In the genomic region with DNA sequence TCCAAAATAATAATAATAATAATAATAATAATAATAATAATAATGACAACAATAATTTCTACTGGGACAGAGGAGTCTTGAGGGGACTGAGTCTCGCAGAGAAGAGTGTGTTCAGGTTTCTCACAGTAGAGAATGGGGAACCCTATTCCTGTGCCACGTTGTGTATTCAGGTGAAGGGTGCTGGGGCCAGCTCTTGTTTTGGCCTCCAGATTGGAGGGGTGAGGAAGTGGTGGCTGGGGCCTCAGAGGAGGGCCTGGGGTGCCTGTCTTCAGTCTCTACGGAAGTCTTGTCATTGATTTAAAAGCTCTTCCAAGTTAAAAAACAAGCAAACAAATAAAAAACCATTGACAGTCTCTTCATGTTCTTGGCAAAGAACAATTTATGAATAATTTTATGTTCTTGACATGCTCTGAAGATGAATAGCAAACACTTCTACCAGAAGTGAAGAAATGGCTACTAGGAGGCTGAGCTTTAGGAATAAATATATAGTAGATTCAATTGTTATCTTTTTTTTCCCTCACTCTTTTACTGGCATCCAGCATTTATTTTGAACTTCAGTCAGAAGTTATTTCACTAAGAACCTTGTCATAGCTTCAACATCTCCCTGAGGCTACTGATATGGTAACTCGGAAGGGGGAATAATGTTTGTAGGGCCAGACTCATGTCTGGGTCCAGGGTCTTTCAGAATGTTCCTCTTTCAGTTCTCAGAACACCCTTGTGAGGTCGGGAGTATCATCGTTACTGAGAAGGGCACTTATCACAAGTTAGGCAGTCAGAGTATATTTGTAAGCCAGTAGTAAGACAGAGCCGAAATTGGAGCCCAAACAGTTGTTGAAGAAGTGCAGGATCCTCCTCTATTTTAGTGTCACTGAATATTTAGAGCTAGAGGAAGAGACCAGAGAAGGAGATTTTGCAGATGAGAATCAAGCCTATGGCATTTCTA, we compare ENCODE assay signal across 1 cellular context.
TF ChIP-seq lines count a peak whose summit lies in the region.

No MANE protein-coding gene starts in this region.

TF ChIP-seq in GM23338, 12 proteins besides CTCF, POLR2A, EP300 and RAD21 (continued from another document):
- TF ChIP-seq, protein P1, sequence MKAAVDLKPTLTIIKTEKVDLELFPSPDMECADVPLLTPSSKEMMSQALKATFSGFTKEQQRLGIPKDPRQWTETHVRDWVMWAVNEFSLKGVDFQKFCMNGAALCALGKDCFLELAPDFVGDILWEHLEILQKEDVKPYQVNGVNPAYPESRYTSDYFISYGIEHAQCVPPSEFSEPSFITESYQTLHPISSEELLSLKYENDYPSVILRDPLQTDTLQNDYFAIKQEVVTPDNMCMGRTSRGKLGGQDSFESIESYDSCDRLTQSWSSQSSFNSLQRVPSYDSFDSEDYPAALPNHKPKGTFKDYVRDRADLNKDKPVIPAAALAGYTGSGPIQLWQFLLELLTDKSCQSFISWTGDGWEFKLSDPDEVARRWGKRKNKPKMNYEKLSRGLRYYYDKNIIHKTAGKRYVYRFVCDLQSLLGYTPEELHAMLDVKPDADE (IDR thresholded peaks at IDR 0.05) = no peak
- TF ChIP-seq, protein P2, sequence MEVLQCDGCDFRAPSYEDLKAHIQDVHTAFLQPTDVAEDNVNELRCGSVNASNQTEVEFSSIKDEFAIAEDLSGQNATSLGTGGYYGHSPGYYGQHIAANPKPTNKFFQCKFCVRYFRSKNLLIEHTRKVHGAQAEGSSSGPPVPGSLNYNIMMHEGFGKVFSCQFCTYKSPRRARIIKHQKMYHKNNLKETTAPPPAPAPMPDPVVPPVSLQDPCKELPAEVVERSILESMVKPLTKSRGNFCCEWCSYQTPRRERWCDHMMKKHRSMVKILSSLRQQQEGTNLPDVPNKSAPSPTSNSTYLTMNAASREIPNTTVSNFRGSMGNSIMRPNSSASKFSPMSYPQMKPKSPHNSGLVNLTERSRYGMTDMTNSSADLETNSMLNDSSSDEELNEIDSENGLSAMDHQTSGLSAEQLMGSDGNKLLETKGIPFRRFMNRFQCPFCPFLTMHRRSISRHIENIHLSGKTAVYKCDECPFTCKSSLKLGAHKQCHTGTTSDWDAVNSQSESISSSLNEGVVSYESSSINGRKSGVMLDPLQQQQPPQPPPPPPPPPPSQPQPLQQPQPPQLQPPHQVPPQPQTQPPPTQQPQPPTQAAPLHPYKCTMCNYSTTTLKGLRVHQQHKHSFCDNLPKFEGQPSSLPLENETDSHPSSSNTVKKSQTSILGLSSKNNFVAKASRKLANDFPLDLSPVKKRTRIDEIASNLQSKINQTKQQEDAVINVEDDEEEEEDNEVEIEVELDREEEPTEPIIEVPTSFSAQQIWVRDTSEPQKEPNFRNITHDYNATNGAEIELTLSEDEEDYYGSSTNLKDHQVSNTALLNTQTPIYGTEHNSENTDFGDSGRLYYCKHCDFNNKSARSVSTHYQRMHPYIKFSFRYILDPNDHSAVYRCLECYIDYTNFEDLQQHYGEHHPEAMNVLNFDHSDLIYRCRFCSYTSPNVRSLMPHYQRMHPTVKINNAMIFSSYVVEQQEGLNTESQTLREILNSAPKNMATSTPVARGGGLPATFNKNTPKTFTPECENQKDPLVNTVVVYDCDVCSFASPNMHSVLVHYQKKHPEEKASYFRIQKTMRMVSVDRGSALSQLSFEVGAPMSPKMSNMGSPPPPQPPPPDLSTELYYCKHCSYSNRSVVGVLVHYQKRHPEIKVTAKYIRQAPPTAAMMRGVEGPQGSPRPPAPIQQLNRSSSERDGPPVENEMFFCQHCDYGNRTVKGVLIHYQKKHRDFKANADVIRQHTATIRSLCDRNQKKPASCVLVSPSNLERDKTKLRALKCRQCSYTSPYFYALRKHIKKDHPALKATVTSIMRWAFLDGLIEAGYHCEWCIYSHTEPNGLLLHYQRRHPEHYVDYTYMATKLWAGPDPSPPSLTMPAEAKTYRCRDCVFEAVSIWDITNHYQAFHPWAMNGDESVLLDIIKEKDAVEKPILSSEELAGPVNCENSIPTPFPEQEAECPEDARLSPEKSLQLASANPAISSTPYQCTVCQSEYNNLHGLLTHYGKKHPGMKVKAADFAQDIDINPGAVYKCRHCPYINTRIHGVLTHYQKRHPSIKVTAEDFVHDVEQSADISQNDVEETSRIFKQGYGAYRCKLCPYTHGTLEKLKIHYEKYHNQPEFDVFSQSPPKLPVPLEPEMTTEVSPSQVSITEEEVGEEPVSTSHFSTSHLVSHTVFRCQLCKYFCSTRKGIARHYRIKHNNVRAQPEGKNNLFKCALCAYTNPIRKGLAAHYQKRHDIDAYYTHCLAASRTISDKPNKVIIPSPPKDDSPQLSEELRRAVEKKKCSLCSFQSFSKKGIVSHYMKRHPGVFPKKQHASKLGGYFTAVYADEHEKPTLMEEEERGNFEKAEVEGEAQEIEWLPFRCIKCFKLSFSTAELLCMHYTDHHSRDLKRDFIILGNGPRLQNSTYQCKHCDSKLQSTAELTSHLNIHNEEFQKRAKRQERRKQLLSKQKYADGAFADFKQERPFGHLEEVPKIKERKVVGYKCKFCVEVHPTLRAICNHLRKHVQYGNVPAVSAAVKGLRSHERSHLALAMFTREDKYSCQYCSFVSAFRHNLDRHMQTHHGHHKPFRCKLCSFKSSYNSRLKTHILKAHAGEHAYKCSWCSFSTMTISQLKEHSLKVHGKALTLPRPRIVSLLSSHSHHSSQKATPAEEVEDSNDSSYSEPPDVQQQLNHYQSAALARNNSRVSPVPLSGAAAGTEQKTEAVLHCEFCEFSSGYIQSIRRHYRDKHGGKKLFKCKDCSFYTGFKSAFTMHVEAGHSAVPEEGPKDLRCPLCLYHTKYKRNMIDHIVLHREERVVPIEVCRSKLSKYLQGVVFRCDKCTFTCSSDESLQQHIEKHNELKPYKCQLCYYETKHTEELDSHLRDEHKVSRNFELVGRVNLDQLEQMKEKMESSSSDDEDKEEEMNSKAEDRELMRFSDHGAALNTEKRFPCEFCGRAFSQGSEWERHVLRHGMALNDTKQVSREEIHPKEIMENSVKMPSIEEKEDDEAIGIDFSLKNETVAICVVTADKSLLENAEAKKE (CRISPR knock-in tag; IDR thresholded peaks at IDR 0.05) = no peak
- no peak for TF ChIP-seq NANOG (IDR thresholded peaks at IDR 0.05; ENCODE audit: borderline replicate concordance)
- no peak for TF ChIP-seq STAT1 (IDR thresholded peaks at IDR 0.05; ENCODE audit: unreplicated experiment)
TF ChIP-seq in GM23338: peak in this region for 0.
